Comparison of ENCODE assay signal across 8 cellular contexts in genomic region chr17:63697341-63698286, GRCh38.
DNase-seq lines count a peak whose midpoint lies in the region; ATAC-seq and TF ChIP-seq lines count a peak whose summit lies in the region.

No MANE protein-coding gene starts in this region.

- peaks cover 12% of the 10 kb centered on the region for H3K4me1 ChIP-seq in iPS-15b (ENCODE audit: control insufficient read depth, insufficient read depth, low read length)

- peaks cover 48% of the 10 kb centered on the region for H3F3A ChIP-seq in SU-DHL-6 (ENCODE audit: insufficient read depth)

- no peak overlapping the region for H3K4me3 ChIP-seq in AG09309 (ENCODE audit: control insufficient read depth, low read depth, low read length)
- H3K4me3 ChIP-seq in SU-DHL-6 (ENCODE audit: insufficient read depth, low read length, poor library complexity, severe bottlenecking) = peak overlapping the region; percentile 73
- H3K4me3 ChIP-seq in iPS-15b (ENCODE audit: low read depth, low read length) = peak overlapping the region; percentile 56

- H3K4me1 Mint-ChIP-seq in activated naive CD4-positive, alpha-beta T cell treated with anti-CD3 and anti-CD28 coated beads, Interleukin-2, amount 50 U/mL, for 24 hours = peaks cover 71% of the 10 kb centered on the region

- H3K9me3 ChIP-seq in SU-DHL-6 (ENCODE audit: insufficient read depth, low read length) (no peaks in the 10 kb centered on the region), iPS-15b (ENCODE audit: control insufficient read depth, insufficient read depth, low read length) (no peaks in the 10 kb centered on the region)

- H3K27me3 Mint-ChIP-seq in activated naive CD4-positive, alpha-beta T cell treated with anti-CD3 and anti-CD28 coated beads, Interleukin-2, amount 50 U/mL, for 24 hours = no peaks in the 10 kb centered on the region

- H3K4me3 Mint-ChIP-seq in activated naive CD4-positive, alpha-beta T cell treated with anti-CD3 and anti-CD28 coated beads, Interleukin-2, amount 50 U/mL, for 24 hours = peak overlapping the region; percentile 90

- H3K9ac ChIP-seq in SU-DHL-6 (ENCODE audit: low read length) (peak overlapping the region; percentile 99), iPS-15b (ENCODE audit: low read depth, low read length) (peak overlapping the region; percentile 37)

- H4K20me1 ChIP-seq in SU-DHL-6 (ENCODE audit: low read depth, low read length) = no peaks in the 10 kb centered on the region

- H3K9me3 Mint-ChIP-seq in activated naive CD4-positive, alpha-beta T cell treated with anti-CD3 and anti-CD28 coated beads, Interleukin-2, amount 50 U/mL, for 24 hours = no peaks in the 10 kb centered on the region

- H3K36me3 ChIP-seq in SU-DHL-6 (ENCODE audit: low read length) (no peaks in the 10 kb centered on the region; the same call in 1 of the 2 replicates), iPS-15b (ENCODE audit: control insufficient read depth, insufficient read depth, low read length) (peaks cover 21% of the 10 kb centered on the region)

- DNase-seq in AG09309 (ENCODE audit: low read depth) = no peak
- DNase-seq in HUDEP-2 (lab: John Stamatoyannopoulos, UW; ENCODE audit: unreplicated experiment in 76 of 76) = peak in 64 of 76 experiments; percentile 21 to 77 (median 54)
- peak; percentile 77 to 80 for DNase-seq in stimulated activated CD4-positive, alpha-beta T cell treated with anti-CD3 and anti-CD28 coated beads, Interleukin-2, amount 100 ng/mL, for 24 hours
- DNase-seq in NCI-H128 (lab: John Stamatoyannopoulos, UW; ENCODE audit: unreplicated experiment) = no peak

- H3K79me2 ChIP-seq in SU-DHL-6 (ENCODE audit: insufficient read depth, low read length) = peaks cover 12% of the 10 kb centered on the region

- ATAC-seq in GM18861 (IDR thresholded peaks at IDR 0.05; ENCODE audit: unreplicated experiment) = peak; percentile 19

- peak overlapping the region; percentile 88 for H3K27ac Mint-ChIP-seq in activated naive CD4-positive, alpha-beta T cell treated with anti-CD3 and anti-CD28 coated beads, Interleukin-2, amount 50 U/mL, for 24 hours

- peak overlapping the region; percentile 93 for H3K4me2 ChIP-seq in SU-DHL-6 (ENCODE audit: low read depth, low read length, poor library complexity, severe bottlenecking)

- TF ChIP-seq CTCF in AG09309 (IDR thresholded peaks at IDR 0.05; ENCODE audit: control insufficient read depth, insufficient read depth, low read depth, low read length, missing control alignments) (peak; percentile 49), SU-DHL-6 (IDR thresholded peaks at IDR 0.05; ENCODE audit: insufficient read depth, low read length, poor library complexity, severe bottlenecking) (peak; percentile 89)

- H3K9me2 ChIP-seq in SU-DHL-6 (replicated peaks; ENCODE audit: insufficient read depth, low read length) = no peaks in the 10 kb centered on the region

- H3K36me3 Mint-ChIP-seq in activated naive CD4-positive, alpha-beta T cell treated with anti-CD3 and anti-CD28 coated beads, Interleukin-2, amount 50 U/mL, for 24 hours = peaks cover 2% of the 10 kb centered on the region

- H3K27ac ChIP-seq in SU-DHL-6 (ENCODE audit: low read depth, low read length) = peak overlapping the region; percentile 98

- no peak overlapping the region for H2AFZ ChIP-seq in SU-DHL-6 (ENCODE audit: low read depth, low read length, severe bottlenecking)

- H3K27me3 ChIP-seq in SU-DHL-6 (ENCODE audit: low read length) (no peaks in the 10 kb centered on the region), iPS-15b (ENCODE audit: control insufficient read depth, insufficient read depth, low read length) (no peaks in the 10 kb centered on the region)

Comparison
In these comparisons a context has a peak if more than half of its experiments do, and no peak if none do; other contexts are left out.
1. DNase-seq: peak in HUDEP-2 (64 of 76) and stimulated activated CD4-positive, alpha-beta T cell treated with anti-CD3 and anti-CD28 coated beads, Interleukin-2, amount 100 ng/mL, for 24 hours (2 of 2); none in AG09309 (single experiment) and NCI-H128 (single experiment).